Comparison of ENCODE assay signal across 8 cellular contexts in the genomic region with DNA sequence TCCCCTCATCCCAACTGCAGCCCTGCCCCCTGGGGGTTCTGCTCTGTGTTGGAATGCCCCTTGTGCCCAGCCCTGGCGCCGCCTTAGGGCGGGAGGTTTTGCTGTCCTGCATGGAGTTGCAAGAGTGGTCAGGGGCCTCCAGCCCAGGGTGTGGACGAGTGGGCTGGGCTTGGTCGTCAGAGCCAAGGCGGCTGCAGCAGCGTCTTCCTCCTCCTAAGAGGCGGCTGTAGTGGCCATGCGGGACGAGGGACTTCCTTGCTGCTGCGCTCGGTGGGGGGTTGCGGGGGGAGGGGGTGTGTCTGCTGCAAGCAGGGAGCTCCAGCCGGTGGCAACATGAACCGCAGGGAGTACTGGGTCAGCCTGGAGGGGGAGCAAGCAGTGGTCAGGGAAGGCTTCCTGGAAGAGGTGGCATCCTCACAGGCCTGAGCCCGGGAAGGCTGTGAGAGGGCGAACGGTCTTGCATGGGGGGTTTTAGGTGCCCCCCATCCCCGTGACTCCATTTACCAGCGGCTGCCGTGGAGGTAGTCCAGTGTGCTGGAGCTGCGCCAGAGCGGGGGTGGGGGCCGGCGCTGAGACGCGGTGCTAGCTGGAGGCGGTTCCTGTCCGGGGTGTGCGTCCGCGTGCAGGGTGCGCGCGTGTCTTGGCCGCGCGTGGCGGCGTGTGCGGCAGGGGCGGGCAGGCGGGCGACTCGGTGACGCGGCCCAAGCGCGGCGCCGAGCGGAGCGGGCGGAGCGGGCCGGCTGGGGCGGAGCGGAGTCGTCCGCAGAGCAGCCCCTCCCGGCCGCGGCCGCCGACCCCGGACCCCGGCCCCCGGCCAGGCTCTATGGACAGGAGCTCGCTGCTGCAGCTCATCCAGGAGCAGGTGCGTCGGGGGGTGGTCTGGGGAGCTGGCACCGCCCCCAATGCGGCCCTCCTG. TPM values are rescaled to one million over a fixed set of nuclear protein-coding genes. Genes with fewer than 3 reads are reported as not detected.
A peak's percentile ranks its signal among the peaks of the same experiment; 100 is the strongest.
DNase-seq lines count a peak whose midpoint lies in the region; ATAC-seq, FAIRE-seq and TF ChIP-seq lines count a peak whose summit lies in the region.

A gene (plus strand): TSS at position 704 of the 916 bp plus-strand sequence. CDS start 120 bp downstream, at position 824.

- no peak for FAIRE-seq in bronchial epithelial cell (lab: Jason Lieb, UNC)

- DNase-seq in AG04450 (ENCODE audit: low read depth, low spot score) (no peak), bronchial epithelial cell (ENCODE audit: low read depth) (no peak), medulla oblongata (ENCODE audit: extremely low spot score) (peak; percentile 19), NCI-H2107 (lab: John Stamatoyannopoulos, UW) (no peak), COR-L47 (lab: John Stamatoyannopoulos, UW) (no peak)

- H3K9me3 ChIP-seq in AG04450 (ENCODE audit: control insufficient read depth, insufficient read depth, low read length) (no peaks in the 10 kb centered on the region; the same call in 1 of the 2 replicates), HEK293 (ENCODE audit: control insufficient read depth, insufficient read depth, low read depth, low read length) (no peaks in the 10 kb centered on the region)

- no peak for ATAC-seq in GM18867 (IDR thresholded peaks at IDR 0.05; ENCODE audit: unreplicated experiment)
- ATAC-seq in GM19324 (IDR thresholded peaks at IDR 0.05; ENCODE audit: low FRiP score, unreplicated experiment), result no peak

- POLR2A ChIA-PET in AG04450 (lab: Yijun Ruan, JAX), result no interaction called here
- POLR2A ChIA-PET in HEK293 (lab: Yijun Ruan, JAX), result interaction anchor here (0.7 to 2.6 kb wide), 8 partner anchors 8 to 289 kb away, joined by 3 to 10 read pairs (median 5); a partner anchor contains a TSS

- H3K27ac ChIP-seq in AG04450 (ENCODE audit: low read depth, low read length) (peak within 1 kb of the TSS; percentile 11), HEK293 (ENCODE audit: extremely low read depth, low read depth, low read length) (no peak within 1 kb of the TSS)

- TF ChIP-seq CTCF in AG04450 (IDR thresholded peaks at IDR 0.05; ENCODE audit: low read depth, low read length) (no peak), HEK293 (tag by site-specific recombination; IDR thresholded peaks at IDR 0.05) (no peak), bronchial epithelial cell (IDR thresholded peaks at IDR 0.05; ENCODE audit: insufficient read depth, low read length, severe bottlenecking) (no peak)

- H3K4me3 ChIP-seq in AG04450 (ENCODE audit: low read depth, low read length) (peak within 1 kb of the TSS; percentile 57), HEK293 (ENCODE audit: low read depth, low read length) (no peak within 1 kb of the TSS), bronchial epithelial cell (ENCODE audit: low read depth, low read length) (peak within 1 kb of the TSS; percentile 30)

- H3K27me3 ChIP-seq in AG04450 (ENCODE audit: control insufficient read depth, insufficient read depth, low read length), result no peaks in the 10 kb centered on the region
- H3K27me3 ChIP-seq in bronchial epithelial cell (ENCODE audit: control insufficient read depth, insufficient read depth, low read length), result no peaks in the 10 kb centered on the region

- peaks cover 0 to 50% of the 10 kb centered on the region in 2 experiments; a peak in 1 of 3 replicates for H3K36me3 ChIP-seq in HEK293 (ENCODE audit: control insufficient read depth in 2 of 2, insufficient read depth in 1 of 2, low read length in 2 of 2)
- H3K36me3 ChIP-seq in bronchial epithelial cell (ENCODE audit: control insufficient read depth, insufficient read depth, low read length), result peaks cover 24% of the 10 kb centered on the region

- peaks cover 5% of the 10 kb centered on the region; the same call in 1 of the 2 replicates for H3K4me1 ChIP-seq in HEK293 (ENCODE audit: control insufficient read depth, insufficient read depth, low read length)

- CTCF ChIA-PET in AG04450 (lab: Charles Lee) (interaction anchor here (1.6 kb wide), 1 partner anchor 8 kb away, joined by 5 read pairs; no protein-coding TSS in a partner anchor), HEK293 (lab: Yijun Ruan, JAX) (interaction anchor here (0.6 to 1.4 kb wide), 3 partner anchors 11 to 97 kb away, joined by 3 to 8 read pairs (median 4); no protein-coding TSS in a partner anchor)

TF ChIP-seq in HEK293, 187 proteins besides CTCF, POLR2A, EP300 and RAD21 (continues in another document):
- TF ChIP-seq, protein P1, sequence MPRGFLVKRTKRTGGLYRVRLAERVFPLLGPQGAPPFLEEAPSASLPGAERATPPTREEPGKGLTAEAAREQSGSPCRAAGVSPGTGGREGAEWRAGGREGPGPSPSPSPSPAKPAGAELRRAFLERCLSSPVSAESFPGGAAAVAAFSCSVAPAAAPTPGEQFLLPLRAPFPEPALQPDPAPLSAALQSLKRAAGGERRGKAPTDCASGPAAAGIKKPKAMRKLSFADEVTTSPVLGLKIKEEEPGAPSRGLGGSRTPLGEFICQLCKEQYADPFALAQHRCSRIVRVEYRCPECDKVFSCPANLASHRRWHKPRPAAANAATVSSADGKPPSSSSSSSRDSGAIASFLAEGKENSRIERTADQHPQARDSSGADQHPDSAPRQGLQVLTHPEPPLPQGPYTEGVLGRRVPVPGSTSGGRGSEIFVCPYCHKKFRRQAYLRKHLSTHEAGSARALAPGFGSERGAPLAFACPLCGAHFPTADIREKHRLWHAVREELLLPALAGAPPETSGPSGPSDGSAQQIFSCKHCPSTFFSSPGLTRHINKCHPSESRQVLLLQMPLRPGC (tag by site-specific recombination; IDR thresholded peaks at IDR 0.05), result 0 out of 2 replicates have a peak, but pooled peaks have one; percentile 11
- TF ChIP-seq SP2 (tag by site-specific recombination; IDR thresholded peaks at IDR 0.05), result peak; percentile 46; the same call in 1 of the 2 replicates
- TF ChIP-seq ZBTB7A (tag by site-specific recombination; IDR thresholded peaks at IDR 0.05; ENCODE audit: low read depth), result peak; percentile 41; the same call in 1 of the 2 replicates
- TF ChIP-seq GLIS2 (tag by site-specific recombination; IDR thresholded peaks at IDR 0.05), result 0 out of 2 replicates have a peak, but pooled peaks have one; percentile 10
- TF ChIP-seq KLF8 (tag by site-specific recombination; IDR thresholded peaks at IDR 0.05), result peak; percentile 41; the same call in 1 of the 2 replicates
- 0 out of 2 replicates have a peak, but pooled peaks have one; percentile 32 for TF ChIP-seq ZNF600 (tag by site-specific recombination; IDR thresholded peaks at IDR 0.05)
- TF ChIP-seq HOXC10 (CRISPR knock-in tag; IDR thresholded peaks at IDR 0.05), result no peak
- TF ChIP-seq, protein P2, sequence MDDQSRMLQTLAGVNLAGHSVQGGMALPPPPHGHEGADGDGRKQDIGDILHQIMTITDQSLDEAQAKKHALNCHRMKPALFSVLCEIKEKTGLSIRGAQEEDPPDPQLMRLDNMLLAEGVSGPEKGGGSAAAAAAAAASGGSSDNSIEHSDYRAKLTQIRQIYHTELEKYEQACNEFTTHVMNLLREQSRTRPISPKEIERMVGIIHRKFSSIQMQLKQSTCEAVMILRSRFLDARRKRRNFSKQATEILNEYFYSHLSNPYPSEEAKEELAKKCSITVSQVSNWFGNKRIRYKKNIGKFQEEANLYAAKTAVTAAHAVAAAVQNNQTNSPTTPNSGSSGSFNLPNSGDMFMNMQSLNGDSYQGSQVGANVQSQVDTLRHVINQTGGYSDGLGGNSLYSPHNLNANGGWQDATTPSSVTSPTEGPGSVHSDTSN (CRISPR knock-in tag; IDR thresholded peaks at IDR 0.05), result peak; percentile 22; the same call in 1 of the 2 replicates
- TF ChIP-seq, protein P3, sequence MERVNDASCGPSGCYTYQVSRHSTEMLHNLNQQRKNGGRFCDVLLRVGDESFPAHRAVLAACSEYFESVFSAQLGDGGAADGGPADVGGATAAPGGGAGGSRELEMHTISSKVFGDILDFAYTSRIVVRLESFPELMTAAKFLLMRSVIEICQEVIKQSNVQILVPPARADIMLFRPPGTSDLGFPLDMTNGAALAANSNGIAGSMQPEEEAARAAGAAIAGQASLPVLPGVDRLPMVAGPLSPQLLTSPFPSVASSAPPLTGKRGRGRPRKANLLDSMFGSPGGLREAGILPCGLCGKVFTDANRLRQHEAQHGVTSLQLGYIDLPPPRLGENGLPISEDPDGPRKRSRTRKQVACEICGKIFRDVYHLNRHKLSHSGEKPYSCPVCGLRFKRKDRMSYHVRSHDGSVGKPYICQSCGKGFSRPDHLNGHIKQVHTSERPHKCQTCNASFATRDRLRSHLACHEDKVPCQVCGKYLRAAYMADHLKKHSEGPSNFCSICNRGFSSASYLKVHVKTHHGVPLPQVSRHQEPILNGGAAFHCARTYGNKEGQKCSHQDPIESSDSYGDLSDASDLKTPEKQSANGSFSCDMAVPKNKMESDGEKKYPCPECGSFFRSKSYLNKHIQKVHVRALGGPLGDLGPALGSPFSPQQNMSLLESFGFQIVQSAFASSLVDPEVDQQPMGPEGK (tag by site-specific recombination; IDR thresholded peaks at IDR 0.05), result peak; percentile 57; the same call in 1 of the 2 replicates
- no peak for TF ChIP-seq TRIM28 (IDR thresholded peaks at IDR 0.05; ENCODE audit: borderline replicate concordance, low read length)
- TF ChIP-seq ZIC2 (tag by site-specific recombination; IDR thresholded peaks at IDR 0.05), result peak; percentile 84
- peak; percentile 94 for TF ChIP-seq BCL11B (tag by site-specific recombination; IDR thresholded peaks at IDR 0.05; ENCODE audit: low read depth)
- TF ChIP-seq, protein P4, sequence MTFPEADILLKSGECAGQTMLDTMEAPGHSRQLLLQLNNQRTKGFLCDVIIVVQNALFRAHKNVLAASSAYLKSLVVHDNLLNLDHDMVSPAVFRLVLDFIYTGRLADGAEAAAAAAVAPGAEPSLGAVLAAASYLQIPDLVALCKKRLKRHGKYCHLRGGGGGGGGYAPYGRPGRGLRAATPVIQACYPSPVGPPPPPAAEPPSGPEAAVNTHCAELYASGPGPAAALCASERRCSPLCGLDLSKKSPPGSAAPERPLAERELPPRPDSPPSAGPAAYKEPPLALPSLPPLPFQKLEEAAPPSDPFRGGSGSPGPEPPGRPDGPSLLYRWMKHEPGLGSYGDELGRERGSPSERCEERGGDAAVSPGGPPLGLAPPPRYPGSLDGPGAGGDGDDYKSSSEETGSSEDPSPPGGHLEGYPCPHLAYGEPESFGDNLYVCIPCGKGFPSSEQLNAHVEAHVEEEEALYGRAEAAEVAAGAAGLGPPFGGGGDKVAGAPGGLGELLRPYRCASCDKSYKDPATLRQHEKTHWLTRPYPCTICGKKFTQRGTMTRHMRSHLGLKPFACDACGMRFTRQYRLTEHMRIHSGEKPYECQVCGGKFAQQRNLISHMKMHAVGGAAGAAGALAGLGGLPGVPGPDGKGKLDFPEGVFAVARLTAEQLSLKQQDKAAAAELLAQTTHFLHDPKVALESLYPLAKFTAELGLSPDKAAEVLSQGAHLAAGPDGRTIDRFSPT (tag by site-specific recombination; IDR thresholded peaks at IDR 0.05), result peak; percentile 62
- TF ChIP-seq OSR2 (tag by site-specific recombination; IDR thresholded peaks at IDR 0.05), result peak; percentile 41; the same call in 1 of the 2 replicates
- no peak for TF ChIP-seq IKZF3 (tag by site-specific recombination; IDR thresholded peaks at IDR 0.05)

RNA-seq across cellular contexts. Expression of the gene that starts here (rescaled TPM):
- polyA plus RNA-seq in AG04450 (2011; rRNA removed), result 1.5 and 1.7 TPM in 2 replicates
- 0.23 and 0.35 TPM in 2 replicates for polyA minus RNA-seq in AG04450 (2011; rRNA and poly(A)+ RNA removed)
- 9.2 and 14.0 TPM in 2 replicates for total RNA-seq in bronchial epithelial cell
